1 cellular context compared by ENCODE assay signal in genomic region chr17:16980813-16981731, GRCh38.
A peak's percentile ranks its signal among the peaks of the same experiment; 100 is the strongest.
TF ChIP-seq lines count a peak whose summit lies in the region.

No MANE protein-coding gene starts in this region.

TF ChIP-seq in GM12878, 131 proteins besides CTCF, POLR2A, EP300 and RAD21 (continued from another document):
- no peak; the same call in 1 of the 2 replicates for TF ChIP-seq ZBED1 (IDR thresholded peaks at IDR 0.05; ENCODE audit: borderline replicate concordance)
- TF ChIP-seq MTA3 (IDR thresholded peaks at IDR 0.05; ENCODE audit: borderline replicate concordance, low read length): peak; percentile 42; the same call in 1 of the 2 replicates
- no peak for TF ChIP-seq EGR1 (IDR thresholded peaks at IDR 0.05; ENCODE audit: borderline replicate concordance in 1 of 2, low read depth in 2 of 2, low read length in 2 of 2)
- TF ChIP-seq NFYA (IDR thresholded peaks at IDR 0.05; ENCODE audit: borderline replicate concordance, low read depth, low read length): no peak
- no peak for TF ChIP-seq MYC (IDR thresholded peaks at IDR 0.05; ENCODE audit: insufficient read depth, insufficient read length, insufficient replicate concordance, low read length, severe bottlenecking)
- TF ChIP-seq IKZF2 (IDR thresholded peaks at IDR 0.05): peak; percentile 59 to 81
- 0 out of 3 replicates have a peak, but pooled peaks have one; percentile 21 for TF ChIP-seq POU2F2 (IDR thresholded peaks at IDR 0.05; ENCODE audit: borderline replicate concordance, low read depth, low read length)
- TF ChIP-seq NR2C1 (IDR thresholded peaks at IDR 0.05): no peak
- no peak for TF ChIP-seq E2F8 (IDR thresholded peaks at IDR 0.05; ENCODE audit: low read depth, partially characterized antibody)
- no peak for TF ChIP-seq NRF1 (conservative IDR thresholded peaks at IDR 0.05; ENCODE audit: low read depth, low read length)
- peak; percentile 69 for TF ChIP-seq DPF2 (IDR thresholded peaks at IDR 0.05)
- TF ChIP-seq JUNB (IDR thresholded peaks at IDR 0.05): peak; percentile 33
- TF ChIP-seq BHLHE40 (IDR thresholded peaks at IDR 0.05; ENCODE audit: borderline replicate concordance in 1 of 2, low read depth in 2 of 2, low read length in 1 of 2): peak; percentile 65 to 74
- TF ChIP-seq, protein P1, sequence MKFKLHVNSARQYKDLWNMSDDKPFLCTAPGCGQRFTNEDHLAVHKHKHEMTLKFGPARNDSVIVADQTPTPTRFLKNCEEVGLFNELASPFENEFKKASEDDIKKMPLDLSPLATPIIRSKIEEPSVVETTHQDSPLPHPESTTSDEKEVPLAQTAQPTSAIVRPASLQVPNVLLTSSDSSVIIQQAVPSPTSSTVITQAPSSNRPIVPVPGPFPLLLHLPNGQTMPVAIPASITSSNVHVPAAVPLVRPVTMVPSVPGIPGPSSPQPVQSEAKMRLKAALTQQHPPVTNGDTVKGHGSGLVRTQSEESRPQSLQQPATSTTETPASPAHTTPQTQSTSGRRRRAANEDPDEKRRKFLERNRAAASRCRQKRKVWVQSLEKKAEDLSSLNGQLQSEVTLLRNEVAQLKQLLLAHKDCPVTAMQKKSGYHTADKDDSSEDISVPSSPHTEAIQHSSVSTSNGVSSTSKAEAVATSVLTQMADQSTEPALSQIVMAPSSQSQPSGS (IDR thresholded peaks at IDR 0.05; ENCODE audit: low read length): peak; percentile 71; the same call in 1 of the 2 replicates
- no peak for TF ChIP-seq ZBTB33 (IDR thresholded peaks at IDR 0.05)
- TF ChIP-seq USF2 (IDR thresholded peaks at IDR 0.05; ENCODE audit: borderline replicate concordance, low read depth, low read length): no peak
- peak; percentile 83 for TF ChIP-seq BCL11A (IDR thresholded peaks at IDR 0.05; ENCODE audit: low read depth, low read length)
- no peak for TF ChIP-seq CBX5 (IDR thresholded peaks at IDR 0.05; ENCODE audit: low read depth)
- peak; percentile 85 for TF ChIP-seq PAX5 (IDR thresholded peaks at IDR 0.05; ENCODE audit: borderline replicate concordance, low read depth, low read length)
- TF ChIP-seq, protein P2, sequence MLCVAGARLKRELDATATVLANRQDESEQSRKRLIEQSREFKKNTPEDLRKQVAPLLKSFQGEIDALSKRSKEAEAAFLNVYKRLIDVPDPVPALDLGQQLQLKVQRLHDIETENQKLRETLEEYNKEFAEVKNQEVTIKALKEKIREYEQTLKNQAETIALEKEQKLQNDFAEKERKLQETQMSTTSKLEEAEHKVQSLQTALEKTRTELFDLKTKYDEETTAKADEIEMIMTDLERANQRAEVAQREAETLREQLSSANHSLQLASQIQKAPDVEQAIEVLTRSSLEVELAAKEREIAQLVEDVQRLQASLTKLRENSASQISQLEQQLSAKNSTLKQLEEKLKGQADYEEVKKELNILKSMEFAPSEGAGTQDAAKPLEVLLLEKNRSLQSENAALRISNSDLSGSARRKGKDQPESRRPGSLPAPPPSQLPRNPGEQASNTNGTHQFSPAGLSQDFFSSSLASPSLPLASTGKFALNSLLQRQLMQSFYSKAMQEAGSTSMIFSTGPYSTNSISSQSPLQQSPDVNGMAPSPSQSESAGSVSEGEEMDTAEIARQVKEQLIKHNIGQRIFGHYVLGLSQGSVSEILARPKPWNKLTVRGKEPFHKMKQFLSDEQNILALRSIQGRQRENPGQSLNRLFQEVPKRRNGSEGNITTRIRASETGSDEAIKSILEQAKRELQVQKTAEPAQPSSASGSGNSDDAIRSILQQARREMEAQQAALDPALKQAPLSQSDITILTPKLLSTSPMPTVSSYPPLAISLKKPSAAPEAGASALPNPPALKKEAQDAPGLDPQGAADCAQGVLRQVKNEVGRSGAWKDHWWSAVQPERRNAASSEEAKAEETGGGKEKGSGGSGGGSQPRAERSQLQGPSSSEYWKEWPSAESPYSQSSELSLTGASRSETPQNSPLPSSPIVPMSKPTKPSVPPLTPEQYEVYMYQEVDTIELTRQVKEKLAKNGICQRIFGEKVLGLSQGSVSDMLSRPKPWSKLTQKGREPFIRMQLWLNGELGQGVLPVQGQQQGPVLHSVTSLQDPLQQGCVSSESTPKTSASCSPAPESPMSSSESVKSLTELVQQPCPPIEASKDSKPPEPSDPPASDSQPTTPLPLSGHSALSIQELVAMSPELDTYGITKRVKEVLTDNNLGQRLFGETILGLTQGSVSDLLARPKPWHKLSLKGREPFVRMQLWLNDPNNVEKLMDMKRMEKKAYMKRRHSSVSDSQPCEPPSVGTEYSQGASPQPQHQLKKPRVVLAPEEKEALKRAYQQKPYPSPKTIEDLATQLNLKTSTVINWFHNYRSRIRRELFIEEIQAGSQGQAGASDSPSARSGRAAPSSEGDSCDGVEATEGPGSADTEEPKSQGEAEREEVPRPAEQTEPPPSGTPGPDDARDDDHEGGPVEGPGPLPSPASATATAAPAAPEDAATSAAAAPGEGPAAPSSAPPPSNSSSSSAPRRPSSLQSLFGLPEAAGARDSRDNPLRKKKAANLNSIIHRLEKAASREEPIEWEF (IDR thresholded peaks at IDR 0.05; ENCODE audit: insufficient replicate concordance, low read depth, low read length): peak; percentile 79
- TF ChIP-seq KDM1A (IDR thresholded peaks at IDR 0.05; ENCODE audit: borderline replicate concordance): no peak
- TF ChIP-seq ZBTB40 (IDR thresholded peaks at IDR 0.05; ENCODE audit: borderline replicate concordance): no peak
TF ChIP-seq in GM12878: peak in this region for 39.
